In genomic region chr18:55739488-55739887, GRCh38 we compare ENCODE assay signal across 8 cellular contexts.
"Had no signal": no experiment of that assay in that cellular context is flagged by ENCODE, and none has a peak within 500 bp of the region (broad histone marks: within the 10 kb centered on the region; RNA-seq: fewer than 3 reads in every experiment).

No MANE protein-coding gene starts in this region.

- FAIRE-seq: G401.6, GM12878, GM12891, GM12892, GM18507, GM19239 had no signal

- DNase-seq: GDM1, GF-D8 had no signal

- H3K4me3 ChIP-seq: GM12878 had no signal

- ATAC-seq: GM12878 had no signal
